In genomic region chr12:99054601-99055128, GRCh38 we compare ENCODE assay signal across 18 cellular contexts.
"Had no signal": no experiment of that assay in that cellular context is flagged by ENCODE, and none has a peak within 500 bp of the region (broad histone marks: within the 10 kb centered on the region; RNA-seq: fewer than 3 reads in every experiment).

No MANE protein-coding gene starts in this region.

- ATAC-seq: foreskin keratinocyte; left colon; sciatic nerve; stimulated activated memory B cell treated with anti-CD40 and anti-IgM and Interleukin-4, amounts not matched to agents 10 μg/mL and 1 μg/mL and 100 μg/mL, for 72 hours had no signal

- DNase-seq: esophagus squamous epithelium; foreskin keratinocyte; head of caudate nucleus; kidney; left colon; mesendoderm; naive B cell; occipital lobe; retina; spleen; stimulated activated CD4-positive, alpha-beta T cell treated with anti-CD3 and anti-CD28 coated beads, Interleukin-15, amount 100 ng/mL, for 24 hours; stimulated activated CD4-positive, alpha-beta T cell treated with anti-CD3 and anti-CD28 coated beads, Interleukin-1b, Interleukin-23, amount 100 ng/mL, for 48 hours; stimulated activated CD4-positive, alpha-beta T cell treated with anti-CD3 and anti-CD28 coated beads, Interleukin-4, amount 100 ng/mL, for 24 hours; tibial artery; upper lobe of left lung; uterus had no signal
